Comparison of ENCODE assay signal across 12 cellular contexts in the genomic region with DNA sequence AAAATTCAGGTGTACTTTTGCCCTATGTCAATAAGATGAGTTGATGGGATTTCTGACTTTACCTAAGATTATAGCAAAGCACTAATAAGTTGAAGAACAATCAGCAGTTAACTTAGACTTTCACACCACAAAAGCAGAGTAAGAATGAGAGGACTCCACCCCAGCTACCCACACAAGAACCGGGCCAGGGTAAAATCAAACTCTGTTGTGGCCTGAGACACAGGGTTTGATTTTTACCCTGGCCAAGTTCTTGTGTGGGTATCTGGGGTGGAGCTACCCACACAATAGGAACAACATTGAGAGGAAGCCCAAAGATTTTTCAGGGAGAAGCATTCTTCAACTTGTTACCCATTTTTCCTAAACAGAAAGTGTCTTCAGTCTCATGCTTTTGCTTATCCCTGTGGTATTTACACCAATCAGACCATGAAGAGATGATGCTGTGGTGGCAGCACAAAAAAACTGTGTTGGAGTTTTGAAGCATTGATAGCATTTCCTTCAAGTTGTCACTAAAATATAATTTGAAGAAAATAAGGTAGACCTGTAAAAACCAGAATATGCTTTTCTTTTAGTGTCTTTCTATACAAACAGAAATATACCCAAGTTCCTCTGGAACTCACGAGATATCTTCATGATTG. TPM values are rescaled to one million over a fixed set of nuclear protein-coding genes. Genes with fewer than 3 reads are reported as not detected.
DNase-seq lines count a peak whose midpoint lies in the region; ATAC-seq and TF ChIP-seq lines count a peak whose summit lies in the region.
"Had no signal": no experiment of that assay in that cellular context is flagged by ENCODE, and none has a peak within 500 bp of the region (broad histone marks: within the 10 kb centered on the region; RNA-seq: fewer than 3 reads in every experiment).

No MANE protein-coding gene starts in this region.

- DNase-seq in activated naive CD4-positive, alpha-beta T cell treated with anti-CD3 and anti-CD28 coated beads, Interleukin-2, amount 50 U/mL, for 16 hours, result no peak
- DNase-seq in OCI-LY7 (ENCODE audit: low spot score) (no peak), NCI-H2196 (lab: John Stamatoyannopoulos, UW; ENCODE audit: unreplicated experiment) (no peak), epidermal melanocyte (ENCODE audit: insufficient read length, low spot score) (no peak), psoas muscle (no peak)
- DNase-seq: esophagus squamous epithelium had no signal

- no peaks in the 10 kb centered on the region for H3K27me3 Mint-ChIP-seq in activated naive CD4-positive, alpha-beta T cell treated with anti-CD3 and anti-CD28 coated beads, Interleukin-2, amount 50 U/mL, for 24 hours
- no peaks in the 10 kb centered on the region for H3K27me3 Mint-ChIP-seq in stimulated activated memory B cell treated with anti-CD40 and anti-IgM and Interleukin-4, amounts not matched to agents 10 μg/mL and 1 μg/mL and 100 μg/mL, for 72 hours

- intact Hi-C loops in OCI-LY7 (cut with micrococcal nuclease; ENCODE audit: unreplicated experiment) (no loop called here), psoas muscle (cut with DNase I) (no loop called here)

- H3K4me3 ChIP-seq in OCI-LY7 (ENCODE audit: low read depth, low read length, poor library complexity, severe bottlenecking), result no peak overlapping the region
- no peak overlapping the region for H3K4me3 ChIP-seq in psoas muscle
- H3K4me3 ChIP-seq: esophagus squamous epithelium had no signal

- H3K27ac ChIP-seq in OCI-LY7 (ENCODE audit: low read depth, low read length, poor library complexity, severe bottlenecking) (no peak overlapping the region), psoas muscle (no peak overlapping the region)
- H3K27ac ChIP-seq: esophagus squamous epithelium had no signal

- H3K4me3 Mint-ChIP-seq in activated naive CD4-positive, alpha-beta T cell treated with anti-CD3 and anti-CD28 coated beads, Interleukin-2, amount 50 U/mL, for 24 hours, result no peak overlapping the region
- no peak overlapping the region for H3K4me3 Mint-ChIP-seq in stimulated activated memory B cell treated with anti-CD40 and anti-IgM and Interleukin-4, amounts not matched to agents 10 μg/mL and 1 μg/mL and 100 μg/mL, for 72 hours

- peaks cover 52% of the 10 kb centered on the region for H3K4me1 ChIP-seq in OCI-LY7 (ENCODE audit: insufficient read depth, low read length, poor library complexity, severe bottlenecking)
- H3K4me1 ChIP-seq in psoas muscle, result no peaks in the 10 kb centered on the region
- H3K4me1 ChIP-seq: esophagus squamous epithelium had no signal

- H3K27me3 ChIP-seq in psoas muscle (ENCODE audit: insufficient read depth in 3 of 3, low read length in 2 of 3), result no peaks in the 10 kb centered on the region
- H3K27me3 ChIP-seq: esophagus squamous epithelium had no signal

- POLR2A ChIA-PET in OCI-LY7 (lab: Charles Lee), result interaction anchor here (0.6 to 19.7 kb wide), 2 partner anchors 21 to 33 kb away, joined by 4 to 296 read pairs; a partner anchor contains a TSS

- peaks cover 2% of the 10 kb centered on the region for H3K36me3 Mint-ChIP-seq in activated naive CD4-positive, alpha-beta T cell treated with anti-CD3 and anti-CD28 coated beads, Interleukin-2, amount 50 U/mL, for 24 hours
- no peaks in the 10 kb centered on the region for H3K36me3 Mint-ChIP-seq in stimulated activated memory B cell treated with anti-CD40 and anti-IgM and Interleukin-4, amounts not matched to agents 10 μg/mL and 1 μg/mL and 100 μg/mL, for 72 hours

- H3K36me3 ChIP-seq in OCI-LY7 (ENCODE audit: insufficient read depth, low read length) (no peaks in the 10 kb centered on the region), psoas muscle (ENCODE audit: insufficient read depth in 1 of 2, low read depth in 1 of 2) (no peaks in the 10 kb centered on the region)
- H3K36me3 ChIP-seq: esophagus squamous epithelium had no signal

- no peaks in the 10 kb centered on the region for H3K9me3 Mint-ChIP-seq in activated naive CD4-positive, alpha-beta T cell treated with anti-CD3 and anti-CD28 coated beads, Interleukin-2, amount 50 U/mL, for 24 hours
- peaks cover 2% of the 10 kb centered on the region for H3K9me3 Mint-ChIP-seq in stimulated activated memory B cell treated with anti-CD40 and anti-IgM and Interleukin-4, amounts not matched to agents 10 μg/mL and 1 μg/mL and 100 μg/mL, for 72 hours

- H3K27ac Mint-ChIP-seq in activated naive CD4-positive, alpha-beta T cell treated with anti-CD3 and anti-CD28 coated beads, Interleukin-2, amount 50 U/mL, for 24 hours, result peak overlapping the region; percentile 26
- peak overlapping the region; percentile 76 for H3K27ac Mint-ChIP-seq in stimulated activated memory B cell treated with anti-CD40 and anti-IgM and Interleukin-4, amounts not matched to agents 10 μg/mL and 1 μg/mL and 100 μg/mL, for 72 hours

- 0 out of 2 replicates have a peak overlapping the region, but pooled peaks have one; percentile 8 for H3K4me2 ChIP-seq in OCI-LY7 (ENCODE audit: low read length)

- no peaks in the 10 kb centered on the region for H4K20me1 ChIP-seq in OCI-LY7 (ENCODE audit: insufficient read depth, low read length)

- peak overlapping the region; percentile 80; the same call in 1 of the 2 replicates for H2AFZ ChIP-seq in OCI-LY7 (ENCODE audit: low read length)

- ATAC-seq in HG02798 (IDR thresholded peaks at IDR 0.05; ENCODE audit: poor library complexity, unreplicated experiment) (peak; percentile 31), psoas muscle (no peak)
- ATAC-seq in stimulated activated memory B cell treated with anti-CD40 and anti-IgM and Interleukin-4, amounts not matched to agents 10 μg/mL and 1 μg/mL and 100 μg/mL, for 72 hours, result peak; percentile 51

- H3K9me2 ChIP-seq in OCI-LY7 (ENCODE audit: insufficient read depth, low read length), result no peaks in the 10 kb centered on the region

- H3K4me1 Mint-ChIP-seq in activated naive CD4-positive, alpha-beta T cell treated with anti-CD3 and anti-CD28 coated beads, Interleukin-2, amount 50 U/mL, for 24 hours, result peaks cover 78% of the 10 kb centered on the region
- peaks cover 33% of the 10 kb centered on the region for H3K4me1 Mint-ChIP-seq in stimulated activated memory B cell treated with anti-CD40 and anti-IgM and Interleukin-4, amounts not matched to agents 10 μg/mL and 1 μg/mL and 100 μg/mL, for 72 hours

- H3K9me3 ChIP-seq in OCI-LY7 (ENCODE audit: low read length) (no peaks in the 10 kb centered on the region), psoas muscle (no peaks in the 10 kb centered on the region)
- H3K9me3 ChIP-seq: esophagus squamous epithelium had no signal

- CTCF ChIA-PET in OCI-LY7 (lab: Charles Lee; ENCODE audit: unreplicated experiment), result no interaction called here

- no TSS peak for BruUV-seq in OCI-LY7 (replicated peaks; lab: Mats Ljungman, UMichigan)

- no peaks in the 10 kb centered on the region for H3K79me2 ChIP-seq in OCI-LY7 (ENCODE audit: insufficient read depth, low read depth, low read length)

- WGBS in psoas muscle, 3 donors, result 83 to 91% (median 84%) methylated on average over 2 of the region's 2 CpGs

- TF ChIP-seq CTCF in OCI-LY7 (conservative IDR thresholded peaks at IDR 0.05; ENCODE audit: low read length) (no peak), psoas muscle (IDR thresholded peaks at IDR 0.05) (no peak)

RNA-seq across cellular contexts. Expression of a gene that starts 25.6 kb away (rescaled TPM):
- 14.7 and 16.4 TPM in 2 replicates for total RNA-seq in OCI-LY7 (2014; rRNA removed; shearing (Covaris generic))
- total RNA-seq in OCI-LY7 (2022) (8.8 and 10.1 TPM in 2 replicates), psoas muscle (1 to 10 TPM; 6.1 to 9.4 (median 7.0) TPM)
- 10 to 100 TPM in 1 of 3 donors, 1 to 10 TPM in 2; 5.8 to 16.4 (median 7.4) TPM for polyA plus RNA-seq in psoas muscle

RNA-seq across cellular contexts. Expression of a gene that starts 36.0 kb away (rescaled TPM):
- 18.8 and 32.0 TPM in 2 replicates for total RNA-seq in OCI-LY7 (2014; rRNA removed; shearing (Covaris generic))
- total RNA-seq in OCI-LY7 (2022) (29.8 and 42.6 TPM in 2 replicates), psoas muscle (not detected)
- not detected for polyA plus RNA-seq in psoas muscle
- total RNA-seq: bronchial epithelial cell, myocyte, skeletal muscle tissue had no signal

RNA-seq across cellular contexts. Expression of a gene that starts 45.1 kb away (rescaled TPM):
- total RNA-seq in OCI-LY7 (2014; rRNA removed; shearing (Covaris generic)), result 70.7 and 78.0 TPM in 2 replicates
- 80.4 and 87.8 TPM in 2 replicates for total RNA-seq in OCI-LY7 (2022)
- total RNA-seq in psoas muscle, result 10 to 100 TPM; 48.1 to 71.1 (median 57.1) TPM
- polyA plus RNA-seq in psoas muscle, result 10 to 100 TPM; 50.8 to 78.9 (median 77.5) TPM

Comparison
In these comparisons a context has a peak if more than half of its experiments do, and no peak if none do; other contexts are left out.
1. ATAC-seq: peak in HG02798 (single experiment) and stimulated activated memory B cell treated with anti-CD40 and anti-IgM and Interleukin-4, amounts not matched to agents 10 μg/mL and 1 μg/mL and 100 μg/mL, for 72 hours (single experiment); none in psoas muscle (0 of 4).
2. RNA of a gene that starts 36.0 kb away (total RNA-seq): 18.8 to 42.6 TPM in OCI-LY7; not detected in psoas muscle; every median in the first group is over 10 times any median in the second.